Comparison of ENCODE assay signal across 3 cellular contexts in genomic region chr14:78325911-78326310, GRCh38.
"Had no signal": no experiment of that assay in that cellular context is flagged by ENCODE, and none has a peak within 500 bp of the region (broad histone marks: within the 10 kb centered on the region; RNA-seq: fewer than 3 reads in every experiment).

No MANE protein-coding gene starts in this region.

- DNase-seq: GDM1, GF-D8 had no signal

- H3K4me3 ChIP-seq: GM12878 had no signal
